1 cellular context compared by ENCODE assay signal in the genomic region with DNA sequence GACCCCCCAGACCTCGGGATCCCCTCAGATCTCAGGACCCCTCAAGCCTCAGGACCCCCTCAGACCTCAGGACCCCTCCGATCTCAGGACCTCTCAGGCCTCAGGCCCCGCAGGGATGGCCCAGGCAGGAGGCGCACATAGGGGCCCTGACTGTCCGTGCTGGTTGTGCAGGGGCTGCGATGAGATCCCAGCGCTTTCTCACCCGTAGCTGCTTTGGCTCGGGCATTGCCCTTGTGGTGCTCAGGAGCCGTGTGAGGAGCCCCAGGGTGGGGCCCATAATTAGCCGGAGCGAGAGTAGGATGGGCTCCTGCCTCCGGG.
TF ChIP-seq lines count a peak whose summit lies in the region.

No MANE protein-coding gene starts in this region.

TF ChIP-seq in HepG2, 621 proteins besides CTCF, POLR2A, EP300 and RAD21 (continued from another document):
- TF ChIP-seq ZFP62 (CRISPR knock-in tag; IDR thresholded peaks at IDR 0.05) (no peak), ZNF18 (CRISPR knock-in tag; IDR thresholded peaks at IDR 0.05; ENCODE audit: insufficient replicate concordance) (no peak), TCF7L2 (IDR thresholded peaks at IDR 0.05; ENCODE audit: low read depth, low read length) (no peak), ZNF235 (CRISPR knock-in tag; IDR thresholded peaks at IDR 0.05; ENCODE audit: borderline replicate concordance) (no peak), REPIN1 (CRISPR knock-in tag; IDR thresholded peaks at IDR 0.05; ENCODE audit: borderline replicate concordance, low read depth) (no peak), MAFK (conservative IDR thresholded peaks at IDR 0.05 in 1 of 2, IDR thresholded peaks at IDR 0.05 in 1 of 2; ENCODE audit: low read length in 2 of 2) (no peak), HOXD1 (CRISPR knock-in tag; IDR thresholded peaks at IDR 0.05) (no peak), ZNF121 (CRISPR knock-in tag; IDR thresholded peaks at IDR 0.05) (no peak), ZFP41 (CRISPR knock-in tag; IDR thresholded peaks at IDR 0.05; ENCODE audit: borderline replicate concordance) (no peak), ZNF138 (CRISPR knock-in tag; IDR thresholded peaks at IDR 0.05; ENCODE audit: low read depth) (no peak), ZNF3 (CRISPR knock-in tag; IDR thresholded peaks at IDR 0.05) (no peak), ZNF598 (CRISPR knock-in tag; IDR thresholded peaks at IDR 0.05; ENCODE audit: borderline replicate concordance) (peak; percentile 82; the same call in 1 of the 2 replicates), ZNF691 (CRISPR knock-in tag; IDR thresholded peaks at IDR 0.05; ENCODE audit: borderline replicate concordance, low read depth) (0 out of 2 replicates have a peak, but pooled peaks have one; percentile 4), MEIS1 (CRISPR knock-in tag; IDR thresholded peaks at IDR 0.05; ENCODE audit: borderline replicate concordance) (no peak), ZNF503 (CRISPR knock-in tag; IDR thresholded peaks at IDR 0.05) (no peak), MIER3 (CRISPR knock-in tag; IDR thresholded peaks at IDR 0.05; ENCODE audit: borderline replicate concordance) (no peak), PHF21A (CRISPR knock-in tag; IDR thresholded peaks at IDR 0.05) (no peak), HIVEP1 (CRISPR knock-in tag; IDR thresholded peaks at IDR 0.05) (0 out of 2 replicates have a peak, but pooled peaks have one; percentile 37), SP4 (CRISPR knock-in tag; IDR thresholded peaks at IDR 0.05) (no peak), TBX2 (CRISPR knock-in tag; IDR thresholded peaks at IDR 0.05; ENCODE audit: borderline replicate concordance) (0 out of 2 replicates have a peak, but pooled peaks have one; percentile 11), NFKB2 (CRISPR knock-in tag; IDR thresholded peaks at IDR 0.05; ENCODE audit: borderline replicate concordance) (peak; percentile 12; the same call in 1 of the 2 replicates), ZNF546 (CRISPR knock-in tag; conservative IDR thresholded peaks at IDR 0.05) (peak; percentile 35; the same call in 1 of the 2 replicates), RBAK (CRISPR knock-in tag; IDR thresholded peaks at IDR 0.05) (no peak), ZNF687 (CRISPR knock-in tag; IDR thresholded peaks at IDR 0.05) (peak; percentile 75), MTA1 (CRISPR knock-in tag; IDR thresholded peaks at IDR 0.05; ENCODE audit: borderline replicate concordance) (peak; percentile 56; the same call in 1 of the 2 replicates)
- TF ChIP-seq, protein P1, sequence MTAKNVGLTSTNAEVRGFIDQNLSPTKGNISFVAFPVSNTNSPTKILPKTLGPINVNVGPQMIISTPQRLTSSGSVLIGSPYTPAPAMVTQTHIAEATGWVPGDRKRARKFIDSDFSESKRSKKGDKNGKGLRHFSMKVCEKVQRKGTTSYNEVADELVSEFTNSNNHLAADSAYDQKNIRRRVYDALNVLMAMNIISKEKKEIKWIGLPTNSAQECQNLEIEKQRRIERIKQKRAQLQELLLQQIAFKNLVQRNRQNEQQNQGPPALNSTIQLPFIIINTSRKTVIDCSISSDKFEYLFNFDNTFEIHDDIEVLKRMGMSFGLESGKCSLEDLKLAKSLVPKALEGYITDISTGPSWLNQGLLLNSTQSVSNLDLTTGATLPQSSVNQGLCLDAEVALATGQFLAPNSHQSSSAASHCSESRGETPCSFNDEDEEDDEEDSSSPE (CRISPR knock-in tag; IDR thresholded peaks at IDR 0.05), result no peak
- TF ChIP-seq, protein P2, sequence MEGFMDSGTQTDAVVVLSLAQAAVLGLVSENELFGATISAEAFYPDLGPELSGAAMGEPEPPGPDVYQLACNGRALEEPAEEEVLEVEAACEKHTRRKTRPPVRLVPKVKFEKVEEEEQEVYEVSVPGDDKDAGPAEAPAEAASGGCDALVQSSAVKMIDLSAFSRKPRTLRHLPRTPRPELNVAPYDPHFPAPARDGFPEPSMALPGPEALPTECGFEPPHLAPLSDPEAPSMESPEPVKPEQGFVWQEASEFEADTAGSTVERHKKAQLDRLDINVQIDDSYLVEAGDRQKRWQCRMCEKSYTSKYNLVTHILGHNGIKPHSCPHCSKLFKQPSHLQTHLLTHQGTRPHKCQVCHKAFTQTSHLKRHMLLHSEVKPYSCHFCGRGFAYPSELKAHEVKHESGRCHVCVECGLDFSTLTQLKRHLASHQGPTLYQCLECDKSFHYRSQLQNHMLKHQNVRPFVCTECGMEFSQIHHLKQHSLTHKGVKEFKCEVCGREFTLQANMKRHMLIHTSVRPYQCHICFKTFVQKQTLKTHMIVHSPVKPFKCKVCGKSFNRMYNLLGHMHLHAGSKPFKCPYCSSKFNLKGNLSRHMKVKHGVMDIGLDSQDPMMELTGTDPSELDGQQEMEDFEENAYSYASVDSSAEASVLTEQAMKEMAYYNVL (CRISPR knock-in tag; IDR thresholded peaks at IDR 0.05; ENCODE audit: borderline replicate concordance), result 0 out of 2 replicates have a peak, but pooled peaks have one; percentile 10
